ENCODE assay signal across 2 cellular contexts in the genomic region with DNA sequence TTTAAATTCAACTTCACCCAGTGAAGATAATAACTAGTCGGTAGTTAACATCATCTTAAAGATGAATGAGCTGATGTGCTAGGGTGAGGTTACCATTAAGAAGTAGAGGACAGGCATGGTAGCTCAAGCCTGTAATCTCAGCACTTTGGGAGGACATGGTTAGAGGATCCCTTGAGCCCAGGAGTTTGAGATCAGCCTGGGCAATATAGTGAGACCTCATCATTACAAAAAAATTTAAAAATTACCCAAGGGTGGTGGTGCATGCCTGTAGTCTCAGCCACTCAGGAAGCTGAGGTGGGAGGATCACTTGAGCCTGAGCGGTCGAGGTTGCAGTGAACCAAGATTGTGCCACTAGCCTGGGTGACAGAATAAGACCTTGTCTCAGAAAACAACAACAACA.
TF ChIP-seq lines count a peak whose summit lies in the region.

No MANE protein-coding gene starts in this region.

TF ChIP-seq in SK-N-SH, 30 proteins besides CTCF, POLR2A, EP300 and RAD21 (continued from another document):
- TF ChIP-seq, protein P1, sequence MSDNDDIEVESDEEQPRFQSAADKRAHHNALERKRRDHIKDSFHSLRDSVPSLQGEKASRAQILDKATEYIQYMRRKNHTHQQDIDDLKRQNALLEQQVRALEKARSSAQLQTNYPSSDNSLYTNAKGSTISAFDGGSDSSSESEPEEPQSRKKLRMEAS (IDR thresholded peaks at IDR 0.05; ENCODE audit: low read depth) = no peak
- no peak for TF ChIP-seq NRF1 (IDR thresholded peaks at IDR 0.05; ENCODE audit: low read depth, low read length)
- TF ChIP-seq MEF2A (IDR thresholded peaks at IDR 0.05; ENCODE audit: borderline replicate concordance, low read depth) = no peak
- TF ChIP-seq MXI1 (IDR thresholded peaks at IDR 0.05; ENCODE audit: low read depth, low read length) = no peak
- TF ChIP-seq CHD2 (IDR thresholded peaks at IDR 0.05; ENCODE audit: low read length, partially characterized antibody) = no peak
- no peak for TF ChIP-seq GABPA (IDR thresholded peaks at IDR 0.05; ENCODE audit: low read depth)

TF ChIP-seq in SK-N-SH treated with all-trans-retinoic acid at 6 μM for 48 hours, 23 proteins besides CTCF, POLR2A, EP300 and RAD21 (continued from another document):
- TF ChIP-seq, protein P2, sequence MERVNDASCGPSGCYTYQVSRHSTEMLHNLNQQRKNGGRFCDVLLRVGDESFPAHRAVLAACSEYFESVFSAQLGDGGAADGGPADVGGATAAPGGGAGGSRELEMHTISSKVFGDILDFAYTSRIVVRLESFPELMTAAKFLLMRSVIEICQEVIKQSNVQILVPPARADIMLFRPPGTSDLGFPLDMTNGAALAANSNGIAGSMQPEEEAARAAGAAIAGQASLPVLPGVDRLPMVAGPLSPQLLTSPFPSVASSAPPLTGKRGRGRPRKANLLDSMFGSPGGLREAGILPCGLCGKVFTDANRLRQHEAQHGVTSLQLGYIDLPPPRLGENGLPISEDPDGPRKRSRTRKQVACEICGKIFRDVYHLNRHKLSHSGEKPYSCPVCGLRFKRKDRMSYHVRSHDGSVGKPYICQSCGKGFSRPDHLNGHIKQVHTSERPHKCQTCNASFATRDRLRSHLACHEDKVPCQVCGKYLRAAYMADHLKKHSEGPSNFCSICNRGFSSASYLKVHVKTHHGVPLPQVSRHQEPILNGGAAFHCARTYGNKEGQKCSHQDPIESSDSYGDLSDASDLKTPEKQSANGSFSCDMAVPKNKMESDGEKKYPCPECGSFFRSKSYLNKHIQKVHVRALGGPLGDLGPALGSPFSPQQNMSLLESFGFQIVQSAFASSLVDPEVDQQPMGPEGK (CRISPR knock-in tag; IDR thresholded peaks at IDR 0.05; ENCODE audit: borderline replicate concordance) = no peak
